ENCODE assay signal across 28 cellular contexts in the genomic region with DNA sequence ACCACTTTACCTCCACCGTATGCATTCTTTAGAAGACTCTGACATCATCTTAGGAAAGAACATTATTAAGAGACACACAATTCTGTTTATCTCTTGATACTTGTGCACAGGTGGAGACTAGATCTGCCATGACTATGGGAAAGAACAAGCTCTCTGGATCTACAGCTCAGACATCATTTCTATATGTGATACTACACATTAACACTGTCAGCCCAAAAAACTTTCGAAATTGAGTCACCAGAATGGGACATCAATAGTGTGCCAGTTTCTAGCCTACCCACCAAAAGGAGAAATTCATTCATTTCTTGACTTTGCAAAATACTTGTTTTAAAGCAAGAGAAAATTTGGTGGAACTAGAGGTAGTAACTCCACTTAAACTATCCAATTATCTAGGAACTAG. TPM values are rescaled to one million over a fixed set of nuclear protein-coding genes. Genes with fewer than 3 reads are reported as not detected.
DNase-seq lines count a peak whose midpoint lies in the region; ATAC-seq, FAIRE-seq and TF ChIP-seq lines count a peak whose summit lies in the region.
"Had no signal": no experiment of that assay in that cellular context is flagged by ENCODE, and none has a peak within 500 bp of the region (broad histone marks: within the 10 kb centered on the region; RNA-seq: fewer than 3 reads in every experiment).

No MANE protein-coding gene starts in this region.

- no peaks in the 10 kb centered on the region for H3K36me3 Mint-ChIP-seq in activated CD4-positive, alpha-beta T cell treated with anti-CD3 and anti-CD28 coated beads for 36 hours (ENCODE audit: low read depth)
- H3K36me3 Mint-ChIP-seq in activated CD4-positive, alpha-beta T cell treated with anti-CD3 and anti-CD28 coated beads, Interleukin-2, amount 10 ng/mL, durations not matched to agents 7 days and 5 days (ENCODE audit: low read depth): peaks cover 3% of the 10 kb centered on the region
- H3K36me3 Mint-ChIP-seq in activated T-cell treated with anti-CD3 and anti-CD28 coated beads, Interleukin-2, amount 50 U/mL, for 72 hours (ENCODE audit: insufficient read depth in 2 of 2): no peaks in the 10 kb centered on the region
- H3K36me3 Mint-ChIP-seq in activated T-helper 17 cell treated with anti-CD3 and anti-CD28 coated beads, Interleukin-2, amount 50 U/mL, for 72 hours (ENCODE audit: low read depth): no peaks in the 10 kb centered on the region
- H3K36me3 Mint-ChIP-seq: CD14-positive monocyte; CD4-positive, alpha-beta memory T cell; CD4-positive, CD25-positive, alpha-beta regulatory T cell; CD8-positive, alpha-beta memory T cell had no signal

- H3K4me3 Mint-ChIP-seq in activated CD4-positive, alpha-beta T cell treated with anti-CD3 and anti-CD28 coated beads for 36 hours: no peak overlapping the region
- no peak overlapping the region for H3K4me3 Mint-ChIP-seq in activated CD4-positive, alpha-beta T cell treated with anti-CD3 and anti-CD28 coated beads, Interleukin-2, amount 10 ng/mL, durations not matched to agents 7 days and 5 days
- no peak overlapping the region for H3K4me3 Mint-ChIP-seq in activated T-cell treated with anti-CD3 and anti-CD28 coated beads, Interleukin-2, amount 50 U/mL, for 72 hours
- H3K4me3 Mint-ChIP-seq in activated T-helper 17 cell treated with anti-CD3 and anti-CD28 coated beads, Interleukin-2, amount 50 U/mL, for 72 hours: no peak overlapping the region
- H3K4me3 Mint-ChIP-seq: CD14-positive monocyte; CD4-positive, alpha-beta memory T cell; CD4-positive, CD25-positive, alpha-beta regulatory T cell; CD8-positive, alpha-beta memory T cell had no signal

- no peak overlapping the region for H2AFZ ChIP-seq in K562 (ENCODE audit: low read depth, low read length)

- POLR2A ChIA-PET in activated CD4-positive, alpha-beta T cell treated with anti-CD3 and anti-CD28 coated beads for 36 hours (lab: Charles Lee): interaction anchor here (0.5 kb wide), 1 partner anchor 343 kb away, joined by 8 read pairs; no protein-coding TSS in a partner anchor
- POLR2A ChIA-PET in activated CD4-positive, alpha-beta T cell treated with anti-CD3 and anti-CD28 coated beads, Interleukin-2, amount 10 ng/mL, durations not matched to agents 7 days and 5 days (lab: Charles Lee): no interaction called here
- POLR2A ChIA-PET in K562 (lab: Yijun Ruan, JAX): interaction anchor here (1.7 to 3.2 kb wide), 2 partner anchors 12 to 16 kb away, joined by 4 to 12 read pairs; no protein-coding TSS in a partner anchor

- H3K9me3 Mint-ChIP-seq in activated CD4-positive, alpha-beta T cell treated with anti-CD3 and anti-CD28 coated beads for 36 hours (ENCODE audit: low read depth): no peaks in the 10 kb centered on the region
- H3K9me3 Mint-ChIP-seq in activated CD4-positive, alpha-beta T cell treated with anti-CD3 and anti-CD28 coated beads, Interleukin-2, amount 10 ng/mL, durations not matched to agents 7 days and 5 days: no peaks in the 10 kb centered on the region
- no peaks in the 10 kb centered on the region for H3K9me3 Mint-ChIP-seq in activated T-cell treated with anti-CD3 and anti-CD28 coated beads, Interleukin-2, amount 50 U/mL, for 72 hours
- H3K9me3 Mint-ChIP-seq in activated T-helper 17 cell treated with anti-CD3 and anti-CD28 coated beads, Interleukin-2, amount 50 U/mL, for 72 hours: no peaks in the 10 kb centered on the region
- H3K9me3 Mint-ChIP-seq: CD4-positive, alpha-beta memory T cell; CD8-positive, alpha-beta memory T cell had no signal

- no peaks in the 10 kb centered on the region for H3K27me3 ChIP-seq in K562 (ENCODE audit: control insufficient read depth in 2 of 2, insufficient read depth in 2 of 2, low read length in 2 of 2)
- H3K27me3 ChIP-seq: BE2C, BLaER1 had no signal

- DNase-seq in activated CD4-positive, alpha-beta T cell treated with anti-CD3 and anti-CD28 coated beads for 36 hours: no peak
- no peak for DNase-seq in activated CD4-positive, alpha-beta T cell treated with anti-CD3 and anti-CD28 coated beads, Interleukin-2, amount 10 ng/mL, durations not matched to agents 7 days and 5 days
- DNase-seq in activated T-cell treated with anti-CD3 and anti-CD28 coated beads, Interleukin-2, amount 50 U/mL, for 72 hours: no peak
- DNase-seq in activated T-cell treated with anti-CD3 and anti-CD28 coated beads, Interleukin-2, amount 50 U/mL, for 1 hour: no peak
- DNase-seq in K562 (ENCODE audit: extremely low read depth in 1 of 4, low spot score in 3 of 4) (no peak), 8988T (no peak), HTR-8/SVneo (ENCODE audit: insufficient read length, low spot score) (no peak)
- DNase-seq: ACHN; BE2C; C1 segment of cervical spinal cord; CD4-positive, alpha-beta memory T cell; CD4-positive, CD25-positive, alpha-beta regulatory T cell; CD8-positive, alpha-beta memory T cell; COR-L47; DMS 273 treated with DMSO at 0.1 percent for 48 hours; DMS153; DMS53; DMS79; DND-41; EL; GDM1 had no signal

- H4K20me1 ChIP-seq in K562 (replicated peaks; ENCODE audit: control insufficient read depth, insufficient read depth, low read length): no peaks in the 10 kb centered on the region
- H4K20me1 ChIP-seq: BLaER1 had no signal

- TF ChIP-seq EP300 in K562 (IDR thresholded peaks at IDR 0.05; ENCODE audit: low read length): no peak

- no peak for TF ChIP-seq RAD21 in K562 (CRISPR knock-in tag; conservative IDR thresholded peaks at IDR 0.05 in 1 of 2, IDR thresholded peaks at IDR 0.05 in 1 of 2)

- no TSS peak for BruUV-seq in K562 (replicated peaks; lab: Mats Ljungman, UMichigan)

- no peak for TF ChIP-seq POLR2A in K562 (conservative IDR thresholded peaks at IDR 0.05)

- CTCF ChIA-PET in activated CD4-positive, alpha-beta T cell treated with anti-CD3 and anti-CD28 coated beads for 36 hours (lab: Charles Lee): interaction anchor here (0.7 to 1.5 kb wide), 4 partner anchors 10 to 42 kb away, joined by 3 to 7 read pairs (median 5); no protein-coding TSS in a partner anchor
- CTCF ChIA-PET in activated CD4-positive, alpha-beta T cell treated with anti-CD3 and anti-CD28 coated beads, Interleukin-2, amount 10 ng/mL, durations not matched to agents 7 days and 5 days (lab: Charles Lee): no interaction called here
- CTCF ChIA-PET in K562 (lab: Yijun Ruan, JAX; ENCODE audit: low intra/inter-chr PET ratio): no interaction called here

- H3K4me1 ChIP-seq in K562 (replicated peaks in 1 of 2; ENCODE audit: control insufficient read depth in 2 of 2, insufficient read depth in 2 of 2, low read length in 2 of 2): peaks cover 13 to 27% of the 10 kb centered on the region in 2 experiments; a peak in 4 of 5 replicates
- H3K4me1 ChIP-seq: BE2C, BLaER1 had no signal

- intact Hi-C loops in activated CD4-positive, alpha-beta T cell treated with anti-CD3 and anti-CD28 coated beads for 36 hours (cut with DNase I, micrococcal nuclease): no loop called here
- intact Hi-C loops in K562 (cut with micrococcal nuclease): no loop called here

- H3K9me1 ChIP-seq in K562 (ENCODE audit: control insufficient read depth, insufficient read depth, low read length): no peaks in the 10 kb centered on the region

- no peak overlapping the region for H3K4me3 ChIP-seq in K562
- H3K4me3 ChIP-seq: BLaER1 had no signal

- H3K4me2 ChIP-seq in K562 (ENCODE audit: insufficient read depth, low read length): no peak overlapping the region
- H3K4me2 ChIP-seq: BLaER1 had no signal

- ATAC-seq in activated CD4-positive, alpha-beta T cell treated with anti-CD3 and anti-CD28 coated beads for 36 hours: peak; percentile 68
- peak; percentile 22 to 74 for ATAC-seq in activated T-cell treated with anti-CD3 and anti-CD28 coated beads, Interleukin-2, amount 50 U/mL, for 72 hours (replicated peaks in 1 of 2)
- ATAC-seq in activated T-helper 17 cell treated with anti-CD3 and anti-CD28 coated beads, Interleukin-2, amount 50 U/mL, for 72 hours (replicated peaks): peak; percentile 70
- ATAC-seq in K562: no peak

- FAIRE-seq in K562 (lab: Jason Lieb, UNC) (no peak), HTR-8/SVneo (lab: Jason Lieb, UNC) (no peak)
- FAIRE-seq: A204.1, GM12891, GM19239 had no signal

- H3K9me3 ChIP-seq in K562 (replicated peaks; ENCODE audit: control insufficient read depth, insufficient read depth, low read depth, low read length): no peaks in the 10 kb centered on the region
- H3K9me3 ChIP-seq: BE2C, BLaER1 had no signal

- in situ Hi-C loops in K562 (cut with MboI): no loop called here

- no peaks in the 10 kb centered on the region for H3K79me2 ChIP-seq in K562 (ENCODE audit: control insufficient read depth, insufficient read depth, low read length)

- H3K9ac ChIP-seq in K562 (ENCODE audit: insufficient read depth in 1 of 2, low read depth in 2 of 2, low read length in 2 of 2): no peak overlapping the region
- H3K9ac ChIP-seq: BLaER1 had no signal

- H3K4me1 Mint-ChIP-seq in activated CD4-positive, alpha-beta T cell treated with anti-CD3 and anti-CD28 coated beads for 36 hours: peaks cover 3% of the 10 kb centered on the region
- peaks cover 3% of the 10 kb centered on the region for H3K4me1 Mint-ChIP-seq in activated CD4-positive, alpha-beta T cell treated with anti-CD3 and anti-CD28 coated beads, Interleukin-2, amount 10 ng/mL, durations not matched to agents 7 days and 5 days
- H3K4me1 Mint-ChIP-seq in activated T-cell treated with anti-CD3 and anti-CD28 coated beads, Interleukin-2, amount 50 U/mL, for 72 hours (ENCODE audit: low read depth): peaks cover 5% of the 10 kb centered on the region
- H3K4me1 Mint-ChIP-seq in activated T-helper 17 cell treated with anti-CD3 and anti-CD28 coated beads, Interleukin-2, amount 50 U/mL, for 72 hours: peaks cover 5% of the 10 kb centered on the region

- H3K36me3 ChIP-seq in K562 (ENCODE audit: control insufficient read depth, insufficient read depth, low read length): no peaks in the 10 kb centered on the region
- H3K36me3 ChIP-seq: BE2C, BLaER1 had no signal

- H3K27ac ChIP-seq in K562 (ENCODE audit: extremely low read depth, low read depth, low read length): no peak overlapping the region
- H3K27ac ChIP-seq: 22Rv1, BLaER1 had no signal

- no peak for TF ChIP-seq CTCF in K562 (IDR thresholded peaks at IDR 0.05 in 2 of 3, conservative IDR thresholded peaks at IDR 0.05 in 1 of 3; ENCODE audit: insufficient read depth in 2 of 3, low read depth in 1 of 3, low read length in 3 of 3)

- H3K27ac Mint-ChIP-seq in activated CD4-positive, alpha-beta T cell treated with anti-CD3 and anti-CD28 coated beads for 36 hours: no peak overlapping the region
- H3K27ac Mint-ChIP-seq in activated CD4-positive, alpha-beta T cell treated with anti-CD3 and anti-CD28 coated beads, Interleukin-2, amount 10 ng/mL, durations not matched to agents 7 days and 5 days: no peak overlapping the region
- no peak overlapping the region for H3K27ac Mint-ChIP-seq in activated T-cell treated with anti-CD3 and anti-CD28 coated beads, Interleukin-2, amount 50 U/mL, for 72 hours
- H3K27ac Mint-ChIP-seq in activated T-helper 17 cell treated with anti-CD3 and anti-CD28 coated beads, Interleukin-2, amount 50 U/mL, for 72 hours: no peak overlapping the region
- H3K27ac Mint-ChIP-seq: CD14-positive monocyte; CD4-positive, alpha-beta memory T cell; CD4-positive, CD25-positive, alpha-beta regulatory T cell had no signal

- peaks cover 44% of the 10 kb centered on the region for H3K27me3 Mint-ChIP-seq in activated CD4-positive, alpha-beta T cell treated with anti-CD3 and anti-CD28 coated beads for 36 hours
- peaks cover 80% of the 10 kb centered on the region for H3K27me3 Mint-ChIP-seq in activated CD4-positive, alpha-beta T cell treated with anti-CD3 and anti-CD28 coated beads, Interleukin-2, amount 10 ng/mL, durations not matched to agents 7 days and 5 days
- peaks cover 77% of the 10 kb centered on the region for H3K27me3 Mint-ChIP-seq in activated T-cell treated with anti-CD3 and anti-CD28 coated beads, Interleukin-2, amount 50 U/mL, for 72 hours (ENCODE audit: low read depth)
- H3K27me3 Mint-ChIP-seq in activated T-helper 17 cell treated with anti-CD3 and anti-CD28 coated beads, Interleukin-2, amount 50 U/mL, for 72 hours: peaks cover 51% of the 10 kb centered on the region

- 92% methylated on average over 2 of the region's 2 CpGs for whole genome bisulfite sequencing in K562 (ENCODE audit: insufficient coverage, low coverage, missing lambda C conversion rate)

RNA-seq across cellular contexts. Expression of a gene that starts 6.0 kb away (rescaled TPM):
- 10 to 100 TPM; 28.5 to 32.6 TPM for total RNA-seq in activated CD4-positive, alpha-beta T cell treated with anti-CD3 and anti-CD28 coated beads for 36 hours
- total RNA-seq in activated CD4-positive, alpha-beta T cell treated with anti-CD3 and anti-CD28 coated beads, Interleukin-2, amount 10 ng/mL, durations not matched to agents 7 days and 5 days: under 1 TPM; 0.35 to 0.52 TPM
- total RNA-seq in activated T-cell treated with anti-CD3 and anti-CD28 coated beads, Interleukin-2, amount 50 U/mL, for 72 hours: 10 to 100 TPM; 30.8 to 40.1 TPM
- 10 to 100 TPM in 1 of 2 donors, 1 to 10 TPM in 1; 7.7 to 31.8 TPM for total RNA-seq in activated T-helper 17 cell treated with anti-CD3 and anti-CD28 coated beads, Interleukin-2, amount 50 U/mL, for 72 hours
- total RNA-seq in K562 (2011; cell fraction: chromatin; rRNA removed; ENCODE audit: low replicate concordance): 14.6 and 66.4 TPM in 2 replicates
- 12.8 and 17.0 TPM in 2 replicates for total RNA-seq in K562 (2011; cell fraction: nucleolus; rRNA removed)
- total RNA-seq in K562 (2011; cell fraction: nucleoplasm; rRNA removed): 17.1 and 20.8 TPM in 2 replicates
- total RNA-seq in K562 (2014; rRNA removed) (25.1 and 50.1 TPM in 2 replicates), K562 (2014; rRNA removed; fragmentation: Illumina TruSeq; extraction: Trizol) (13.7 and 18.5 TPM in 2 replicates), K562 (2015; rRNA removed; fragmentation: Illumina TruSeq; extraction: Trizol) (18.3 and 18.4 TPM in 2 replicates), K562 (2021) (16.5 and 18.7 TPM in 2 replicates)
- polyA plus RNA-seq in K562 (2011; rRNA removed) (4.9 and 6.3 TPM in 2 replicates), K562 (2014; fragmentation: Illumina TruSeq; extraction: Trizol) (5.5 and 6.0 TPM in 2 replicates), K562 (2014; fragmentation: Nextera tagmentation; extraction: Ambion mirVana) (1 to 10 TPM; 1.7 to 4.8 TPM), K562 (2014; rRNA removed) (16.2 and 19.6 TPM in 2 replicates)
- 1.2 and 2.8 TPM in 2 replicates for polyA plus RNA-seq in K562 (2011; cell fraction: cytosol; rRNA removed)
- polyA plus RNA-seq in K562 (2011; cell fraction: nucleus; rRNA removed): 5.2 and 6.8 TPM in 2 replicates
- polyA plus RNA-seq in K562 (2012): 2.6 and 2.9 TPM in 2 replicates
- 23.8 and 27.2 TPM in 2 replicates for polyA minus RNA-seq in K562 (2011; rRNA and poly(A)+ RNA removed)
- polyA minus RNA-seq in K562 (2011; cell fraction: cytosol; rRNA and poly(A)+ RNA removed): 11.1 and 13.0 TPM in 2 replicates
- polyA minus RNA-seq in K562 (2011; cell fraction: nucleus; rRNA and poly(A)+ RNA removed): 21.0 and 32.9 TPM in 2 replicates

RNA-seq across cellular contexts. Expression of a gene that starts 41.0 kb away (rescaled TPM):
- total RNA-seq in activated CD4-positive, alpha-beta T cell treated with anti-CD3 and anti-CD28 coated beads for 36 hours: 1,000 to 10,000 TPM; 1,359 to 1,602 TPM
- total RNA-seq in activated CD4-positive, alpha-beta T cell treated with anti-CD3 and anti-CD28 coated beads, Interleukin-2, amount 10 ng/mL, durations not matched to agents 7 days and 5 days: 100 to 1,000 TPM; 721 to 748 TPM
- total RNA-seq in activated T-cell treated with anti-CD3 and anti-CD28 coated beads, Interleukin-2, amount 50 U/mL, for 72 hours: 1,000 to 10,000 TPM; 1,534 to 1,619 TPM
- 1,000 to 10,000 TPM; 1,253 to 1,604 TPM for total RNA-seq in activated T-helper 17 cell treated with anti-CD3 and anti-CD28 coated beads, Interleukin-2, amount 50 U/mL, for 72 hours
- total RNA-seq in K562 (2011; cell fraction: chromatin; rRNA removed; ENCODE audit: low replicate concordance): 274 and 687 TPM in 2 replicates
- total RNA-seq in K562 (2011; cell fraction: nucleolus; rRNA removed): 312 and 315 TPM in 2 replicates
- total RNA-seq in K562 (2011; cell fraction: nucleoplasm; rRNA removed): 523 and 836 TPM in 2 replicates
- total RNA-seq in K562 (2014; rRNA removed) (2,174 and 2,757 TPM in 2 replicates), K562 (2014; rRNA removed; fragmentation: Illumina TruSeq; extraction: Trizol) (2,454 and 2,710 TPM in 2 replicates), K562 (2015; rRNA removed; fragmentation: Illumina TruSeq; extraction: Trizol) (2,022 and 2,169 TPM in 2 replicates), K562 (2021) (1,467 and 1,545 TPM in 2 replicates)
- polyA plus RNA-seq in K562 (2011; rRNA removed) (3,458 and 3,699 TPM in 2 replicates), K562 (2014; fragmentation: Illumina TruSeq; extraction: Trizol) (1,939 and 2,002 TPM in 2 replicates), K562 (2014; fragmentation: Nextera tagmentation; extraction: Ambion mirVana) (1,000 to 10,000 TPM; 4,024 to 4,252 TPM), K562 (2014; rRNA removed) (2,353 and 2,737 TPM in 2 replicates)
- 1,347 and 2,415 TPM in 2 replicates for polyA plus RNA-seq in K562 (2011; cell fraction: cytosol; rRNA removed)
- polyA plus RNA-seq in K562 (2011; cell fraction: nucleus; rRNA removed): 535 and 1,090 TPM in 2 replicates
- polyA plus RNA-seq in K562 (2012): 2,779 and 3,498 TPM in 2 replicates
- polyA minus RNA-seq in K562 (2011; rRNA and poly(A)+ RNA removed): 2,372 and 2,380 TPM in 2 replicates
- 721 and 764 TPM in 2 replicates for polyA minus RNA-seq in K562 (2011; cell fraction: cytosol; rRNA and poly(A)+ RNA removed)
- 194 and 399 TPM in 2 replicates for polyA minus RNA-seq in K562 (2011; cell fraction: nucleus; rRNA and poly(A)+ RNA removed)

Comparison
In these comparisons a context has a peak if more than half of its experiments do, and no peak if none do; other contexts are left out.
1. RNA of a gene that starts 6.0 kb away (total RNA-seq): 30.8 to 40.1 TPM in activated T-cell treated with anti-CD3 and anti-CD28 coated beads, Interleukin-2, amount 50 U/mL, for 72 hours, 28.5 to 32.6 TPM in activated CD4-positive, alpha-beta T cell treated with anti-CD3 and anti-CD28 coated beads for 36 hours, 7.7 to 31.8 TPM in activated T-helper 17 cell treated with anti-CD3 and anti-CD28 coated beads, Interleukin-2, amount 50 U/mL, for 72 hours and 12.8 to 66.4 TPM in K562; 0.35 to 0.52 TPM in activated CD4-positive, alpha-beta T cell treated with anti-CD3 and anti-CD28 coated beads, Interleukin-2, amount 10 ng/mL, durations not matched to agents 7 days and 5 days; every median in the first group is over 4 times any median in the second.